ENCODE assay signal across 8 cellular contexts in the genomic region with DNA sequence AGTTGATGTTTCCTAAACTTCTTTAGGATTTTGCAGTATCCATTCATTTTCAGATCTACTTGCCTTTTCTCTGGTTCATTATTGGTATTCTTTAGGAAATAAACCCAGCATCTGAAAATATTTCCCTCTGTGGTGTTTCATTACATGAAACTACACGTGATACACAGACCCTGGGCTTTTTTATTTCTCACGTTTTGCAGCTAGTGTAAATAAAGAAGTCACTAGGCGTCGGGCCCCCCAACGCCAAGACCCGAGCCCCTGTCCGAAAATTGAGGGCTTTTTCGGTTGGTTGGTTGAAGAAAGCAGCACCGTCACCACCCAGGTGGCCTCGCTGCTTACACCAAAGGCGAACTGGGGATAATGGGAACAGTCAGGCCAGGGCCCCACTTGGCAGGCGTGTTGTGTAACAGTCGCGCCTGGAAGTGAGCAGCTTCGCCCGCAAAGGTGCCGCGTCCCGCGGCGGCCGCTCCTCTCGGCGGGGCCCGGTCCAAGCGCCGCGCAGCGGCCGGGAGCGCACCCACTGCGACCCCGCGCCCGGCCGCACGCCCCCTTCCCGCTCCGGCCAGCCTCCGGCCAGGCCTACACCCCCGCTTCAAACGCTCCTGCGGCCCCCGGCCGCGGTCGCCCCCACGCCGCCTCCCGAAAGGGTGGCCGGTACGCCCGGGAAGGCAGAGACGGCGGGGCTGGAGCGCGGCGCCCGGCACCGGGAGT. TPM values are rescaled to one million over a fixed set of nuclear protein-coding genes. Genes with fewer than 3 reads are reported as not detected.
DNase-seq lines count a peak whose midpoint lies in the region; ATAC-seq and TF ChIP-seq lines count a peak whose summit lies in the region.

No MANE protein-coding gene starts in this region.

- H3K4me3 ChIP-seq in CD4-positive, CD25-positive, alpha-beta regulatory T cell (ENCODE audit: low read depth, low read length), result peak overlapping the region; percentile 100
- H3K4me3 ChIP-seq in ascending aorta (peak overlapping the region; percentile 96 to 97), prostate gland (peak overlapping the region; percentile 73 to 100)

- WGBS in prostate gland, result 0% methylated on average over 30 of the region's 60 CpGs

- peaks cover 10% of the 10 kb centered on the region for H3K36me3 Mint-ChIP-seq in CD4-positive, CD25-positive, alpha-beta regulatory T cell
- H3K36me3 Mint-ChIP-seq in T-helper 17 cell (ENCODE audit: low read depth), result peaks cover 12% of the 10 kb centered on the region

- H3K27ac ChIP-seq in CD4-positive, CD25-positive, alpha-beta regulatory T cell (ENCODE audit: insufficient read depth, low read length, poor library complexity, severe bottlenecking), result peak overlapping the region; percentile 99
- H3K27ac ChIP-seq in ascending aorta (peak overlapping the region; percentile 100), prostate gland (peak overlapping the region; percentile 99 to 100)

- TF ChIP-seq POLR2A in prostate gland (IDR thresholded peaks at IDR 0.05), result no peak

- H3K27me3 ChIP-seq in CD4-positive, CD25-positive, alpha-beta regulatory T cell (ENCODE audit: control insufficient read depth, insufficient read depth, low read length), result no peaks in the 10 kb centered on the region
- H3K27me3 ChIP-seq in ascending aorta, result no peaks in the 10 kb centered on the region
- H3K27me3 ChIP-seq in prostate gland (replicated peaks; ENCODE audit: insufficient read depth), result no peaks in the 10 kb centered on the region

- H3K27me3 Mint-ChIP-seq in CD4-positive, CD25-positive, alpha-beta regulatory T cell, result peaks cover 6% of the 10 kb centered on the region
- H3K27me3 Mint-ChIP-seq in T-helper 17 cell, result no peaks in the 10 kb centered on the region

- peak; percentile 8 for ATAC-seq in CD4-positive, CD25-positive, alpha-beta regulatory T cell (ENCODE audit: low read depth in 2 of 2)
- ATAC-seq in HG03432 (IDR thresholded peaks at IDR 0.05; ENCODE audit: unreplicated experiment) (peak; percentile 26), T-helper 17 cell (peak; percentile 12), HG02884 (IDR thresholded peaks at IDR 0.05; ENCODE audit: unreplicated experiment) (no peak)

- peak overlapping the region; percentile 98 to 99 (median 98) for H3K27ac Mint-ChIP-seq in CD4-positive, CD25-positive, alpha-beta regulatory T cell
- H3K27ac Mint-ChIP-seq in T-helper 17 cell, result peak overlapping the region; percentile 97

- H3K36me3 ChIP-seq in CD4-positive, CD25-positive, alpha-beta regulatory T cell (ENCODE audit: control insufficient read depth, insufficient read depth, low read length), result no peaks in the 10 kb centered on the region
- H3K36me3 ChIP-seq in ascending aorta, result no peaks in the 10 kb centered on the region
- no peaks in the 10 kb centered on the region for H3K36me3 ChIP-seq in prostate gland

- peaks cover 26 to 53% (median 41%) of the 10 kb centered on the region in 4 donors for H3K4me1 Mint-ChIP-seq in CD4-positive, CD25-positive, alpha-beta regulatory T cell
- peaks cover 31% of the 10 kb centered on the region for H3K4me1 Mint-ChIP-seq in T-helper 17 cell

- H3K4me3 Mint-ChIP-seq in CD4-positive, CD25-positive, alpha-beta regulatory T cell, result peak overlapping the region; percentile 90 to 99 (median 94)
- H3K4me3 Mint-ChIP-seq in T-helper 17 cell, result peak overlapping the region; percentile 91

- intact Hi-C loops in ascending aorta (cut with DNase I), result loop anchor here (1.0 to 5.0 kb wide), 8 partner anchors 50 to 294 kb away; a partner anchor contains a TSS
- intact Hi-C loops in prostate gland (cut with DNase I), result loop anchor here (5.0 kb wide), 3 partner anchors 51 to 156 kb away; a partner anchor contains a TSS

- peaks cover 37% of the 10 kb centered on the region for H3K4me1 ChIP-seq in CD4-positive, CD25-positive, alpha-beta regulatory T cell (ENCODE audit: control insufficient read depth, insufficient read depth, low read length, poor library complexity, severe bottlenecking)
- H3K4me1 ChIP-seq in ascending aorta, result peaks cover 0 to 15% of the 10 kb centered on the region in 2 donors
- H3K4me1 ChIP-seq in prostate gland (replicated peaks), result peaks cover 3% of the 10 kb centered on the region

- peak in 2 of 3 donors; percentile 22 to 59 for DNase-seq in CD4-positive, CD25-positive, alpha-beta regulatory T cell
- DNase-seq in T-helper 17 cell (peak; percentile 25 to 38 (median 36)), ascending aorta (ENCODE audit: low spot score in 2 of 2) (peak; percentile 29 to 85), hepatic stellate cell (ENCODE audit: low spot score) (peak; percentile 31), prostate gland (ENCODE audit: low spot score) (peak; percentile 41), NCI-H1436 (lab: John Stamatoyannopoulos, UW) (no peak)

- H3K9me3 Mint-ChIP-seq in CD4-positive, CD25-positive, alpha-beta regulatory T cell, result peaks cover 0 to 5% (median 0%) of the 10 kb centered on the region in 7 donors

- TF ChIP-seq CTCF in ascending aorta (IDR thresholded peaks at IDR 0.05), result no peak
- peak in 1 of 4 experiments; percentile 31 for TF ChIP-seq CTCF in prostate gland (IDR thresholded peaks at IDR 0.05)

- H3K9me3 ChIP-seq in CD4-positive, CD25-positive, alpha-beta regulatory T cell (ENCODE audit: control insufficient read depth in 2 of 2, low read length in 2 of 2), result no peaks in the 10 kb centered on the region
- H3K9me3 ChIP-seq in T-helper 17 cell (ENCODE audit: control insufficient read depth, low read length, poor library complexity, severe bottlenecking) (no peaks in the 10 kb centered on the region), ascending aorta (no peaks in the 10 kb centered on the region), prostate gland (no peaks in the 10 kb centered on the region)

RNA-seq across cellular contexts. Expression of a gene that starts 1.2 kb away (rescaled TPM):
- total RNA-seq in CD4-positive, CD25-positive, alpha-beta regulatory T cell, result 108 TPM
- 10 to 100 TPM; 29.4 to 40.7 (median 30.2) TPM for polyA plus RNA-seq in CD4-positive, CD25-positive, alpha-beta regulatory T cell
- total RNA-seq in T-helper 17 cell (10 to 100 TPM; 81.1 to 94.8 TPM), ascending aorta (54.8 TPM), prostate gland (10 to 100 TPM; 60.8 to 87.0 TPM)

RNA-seq across cellular contexts. Expression of a gene that starts 50.2 kb away (rescaled TPM):
- total RNA-seq in CD4-positive, CD25-positive, alpha-beta regulatory T cell, result 27.5 TPM
- 10 to 100 TPM; 60.7 to 73.4 (median 66.5) TPM for polyA plus RNA-seq in CD4-positive, CD25-positive, alpha-beta regulatory T cell
- total RNA-seq in T-helper 17 cell, result 10 to 100 TPM; 25.6 to 37.2 TPM
- 19.4 TPM for total RNA-seq in ascending aorta
- 10 to 100 TPM; 48.1 to 59.8 TPM for total RNA-seq in prostate gland
